In the genomic region with DNA sequence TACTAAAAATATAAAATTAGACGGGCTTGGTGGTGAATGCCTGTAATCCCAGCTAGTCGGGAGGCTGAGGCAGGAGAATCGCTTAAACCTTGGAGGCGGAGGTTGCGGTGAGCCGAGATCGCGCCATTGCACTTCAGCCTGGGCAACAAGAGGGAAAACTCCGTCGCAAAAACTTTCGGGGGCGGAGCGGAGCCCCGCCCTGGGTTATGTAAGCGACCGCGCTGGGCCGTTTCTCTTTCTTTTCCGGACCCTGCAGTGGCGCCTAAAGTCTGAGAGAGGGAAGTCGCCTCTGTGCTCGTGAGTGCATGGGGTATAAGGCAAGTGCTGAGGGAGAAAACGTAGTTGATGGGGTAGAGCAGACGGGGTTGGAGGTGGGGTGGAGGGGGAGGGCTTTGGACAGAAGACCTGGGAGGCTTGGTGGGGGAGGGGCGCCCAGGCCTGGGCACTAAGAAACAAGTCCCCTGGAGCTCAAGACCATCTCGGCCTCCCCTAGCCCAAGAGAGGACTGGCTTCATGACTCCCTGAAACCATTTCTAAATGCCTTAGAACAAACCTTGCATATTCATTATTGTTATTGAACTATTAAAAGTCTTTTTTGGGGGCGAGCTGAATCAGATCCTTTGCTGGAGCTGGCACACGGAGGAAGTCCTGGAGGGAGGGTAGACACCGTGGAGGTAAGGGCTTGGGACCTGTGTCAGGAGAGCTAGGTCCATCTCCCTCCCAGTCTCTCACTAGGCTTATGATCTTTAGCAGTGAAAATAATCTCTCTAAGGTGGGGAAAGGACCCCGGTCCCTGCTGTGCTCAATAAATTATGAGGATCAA, we compare ENCODE assay signal across 1 cellular context.
TF ChIP-seq lines count a peak whose summit lies in the region.

No MANE protein-coding gene starts in this region.

TF ChIP-seq in K562, 482 proteins besides CTCF, POLR2A, EP300 and RAD21 (continued from another document and continues in another):
- TF ChIP-seq, protein P1, sequence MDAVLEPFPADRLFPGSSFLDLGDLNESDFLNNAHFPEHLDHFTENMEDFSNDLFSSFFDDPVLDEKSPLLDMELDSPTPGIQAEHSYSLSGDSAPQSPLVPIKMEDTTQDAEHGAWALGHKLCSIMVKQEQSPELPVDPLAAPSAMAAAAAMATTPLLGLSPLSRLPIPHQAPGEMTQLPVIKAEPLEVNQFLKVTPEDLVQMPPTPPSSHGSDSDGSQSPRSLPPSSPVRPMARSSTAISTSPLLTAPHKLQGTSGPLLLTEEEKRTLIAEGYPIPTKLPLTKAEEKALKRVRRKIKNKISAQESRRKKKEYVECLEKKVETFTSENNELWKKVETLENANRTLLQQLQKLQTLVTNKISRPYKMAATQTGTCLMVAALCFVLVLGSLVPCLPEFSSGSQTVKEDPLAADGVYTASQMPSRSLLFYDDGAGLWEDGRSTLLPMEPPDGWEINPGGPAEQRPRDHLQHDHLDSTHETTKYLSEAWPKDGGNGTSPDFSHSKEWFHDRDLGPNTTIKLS (IDR thresholded peaks at IDR 0.05; ENCODE audit: borderline replicate concordance, low read depth) = no peak
- TF ChIP-seq, protein P2, sequence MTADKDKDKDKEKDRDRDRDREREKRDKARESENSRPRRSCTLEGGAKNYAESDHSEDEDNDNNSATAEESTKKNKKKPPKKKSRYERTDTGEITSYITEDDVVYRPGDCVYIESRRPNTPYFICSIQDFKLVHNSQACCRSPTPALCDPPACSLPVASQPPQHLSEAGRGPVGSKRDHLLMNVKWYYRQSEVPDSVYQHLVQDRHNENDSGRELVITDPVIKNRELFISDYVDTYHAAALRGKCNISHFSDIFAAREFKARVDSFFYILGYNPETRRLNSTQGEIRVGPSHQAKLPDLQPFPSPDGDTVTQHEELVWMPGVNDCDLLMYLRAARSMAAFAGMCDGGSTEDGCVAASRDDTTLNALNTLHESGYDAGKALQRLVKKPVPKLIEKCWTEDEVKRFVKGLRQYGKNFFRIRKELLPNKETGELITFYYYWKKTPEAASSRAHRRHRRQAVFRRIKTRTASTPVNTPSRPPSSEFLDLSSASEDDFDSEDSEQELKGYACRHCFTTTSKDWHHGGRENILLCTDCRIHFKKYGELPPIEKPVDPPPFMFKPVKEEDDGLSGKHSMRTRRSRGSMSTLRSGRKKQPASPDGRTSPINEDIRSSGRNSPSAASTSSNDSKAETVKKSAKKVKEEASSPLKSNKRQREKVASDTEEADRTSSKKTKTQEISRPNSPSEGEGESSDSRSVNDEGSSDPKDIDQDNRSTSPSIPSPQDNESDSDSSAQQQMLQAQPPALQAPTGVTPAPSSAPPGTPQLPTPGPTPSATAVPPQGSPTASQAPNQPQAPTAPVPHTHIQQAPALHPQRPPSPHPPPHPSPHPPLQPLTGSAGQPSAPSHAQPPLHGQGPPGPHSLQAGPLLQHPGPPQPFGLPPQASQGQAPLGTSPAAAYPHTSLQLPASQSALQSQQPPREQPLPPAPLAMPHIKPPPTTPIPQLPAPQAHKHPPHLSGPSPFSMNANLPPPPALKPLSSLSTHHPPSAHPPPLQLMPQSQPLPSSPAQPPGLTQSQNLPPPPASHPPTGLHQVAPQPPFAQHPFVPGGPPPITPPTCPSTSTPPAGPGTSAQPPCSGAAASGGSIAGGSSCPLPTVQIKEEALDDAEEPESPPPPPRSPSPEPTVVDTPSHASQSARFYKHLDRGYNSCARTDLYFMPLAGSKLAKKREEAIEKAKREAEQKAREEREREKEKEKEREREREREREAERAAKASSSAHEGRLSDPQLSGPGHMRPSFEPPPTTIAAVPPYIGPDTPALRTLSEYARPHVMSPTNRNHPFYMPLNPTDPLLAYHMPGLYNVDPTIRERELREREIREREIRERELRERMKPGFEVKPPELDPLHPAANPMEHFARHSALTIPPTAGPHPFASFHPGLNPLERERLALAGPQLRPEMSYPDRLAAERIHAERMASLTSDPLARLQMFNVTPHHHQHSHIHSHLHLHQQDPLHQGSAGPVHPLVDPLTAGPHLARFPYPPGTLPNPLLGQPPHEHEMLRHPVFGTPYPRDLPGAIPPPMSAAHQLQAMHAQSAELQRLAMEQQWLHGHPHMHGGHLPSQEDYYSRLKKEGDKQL (CRISPR knock-in tag; IDR thresholded peaks at IDR 0.05; ENCODE audit: borderline replicate concordance) = no peak
- TF ChIP-seq ZSCAN32 (CRISPR knock-in tag; IDR thresholded peaks at IDR 0.05) = no peak
- TF ChIP-seq BACH1 (tag; IDR thresholded peaks at IDR 0.05) = no peak
- no peak for TF ChIP-seq NFIC (IDR thresholded peaks at IDR 0.05)
- no peak for TF ChIP-seq CEBPG (CRISPR knock-in tag; IDR thresholded peaks at IDR 0.05)
- TF ChIP-seq CEBPG (tag; conservative IDR thresholded peaks at IDR 0.05 in 1 of 2, IDR thresholded peaks at IDR 0.05 in 1 of 2) = peak; percentile 48 to 52; a peak in 3 of 4 replicates
- TF ChIP-seq, protein P3, sequence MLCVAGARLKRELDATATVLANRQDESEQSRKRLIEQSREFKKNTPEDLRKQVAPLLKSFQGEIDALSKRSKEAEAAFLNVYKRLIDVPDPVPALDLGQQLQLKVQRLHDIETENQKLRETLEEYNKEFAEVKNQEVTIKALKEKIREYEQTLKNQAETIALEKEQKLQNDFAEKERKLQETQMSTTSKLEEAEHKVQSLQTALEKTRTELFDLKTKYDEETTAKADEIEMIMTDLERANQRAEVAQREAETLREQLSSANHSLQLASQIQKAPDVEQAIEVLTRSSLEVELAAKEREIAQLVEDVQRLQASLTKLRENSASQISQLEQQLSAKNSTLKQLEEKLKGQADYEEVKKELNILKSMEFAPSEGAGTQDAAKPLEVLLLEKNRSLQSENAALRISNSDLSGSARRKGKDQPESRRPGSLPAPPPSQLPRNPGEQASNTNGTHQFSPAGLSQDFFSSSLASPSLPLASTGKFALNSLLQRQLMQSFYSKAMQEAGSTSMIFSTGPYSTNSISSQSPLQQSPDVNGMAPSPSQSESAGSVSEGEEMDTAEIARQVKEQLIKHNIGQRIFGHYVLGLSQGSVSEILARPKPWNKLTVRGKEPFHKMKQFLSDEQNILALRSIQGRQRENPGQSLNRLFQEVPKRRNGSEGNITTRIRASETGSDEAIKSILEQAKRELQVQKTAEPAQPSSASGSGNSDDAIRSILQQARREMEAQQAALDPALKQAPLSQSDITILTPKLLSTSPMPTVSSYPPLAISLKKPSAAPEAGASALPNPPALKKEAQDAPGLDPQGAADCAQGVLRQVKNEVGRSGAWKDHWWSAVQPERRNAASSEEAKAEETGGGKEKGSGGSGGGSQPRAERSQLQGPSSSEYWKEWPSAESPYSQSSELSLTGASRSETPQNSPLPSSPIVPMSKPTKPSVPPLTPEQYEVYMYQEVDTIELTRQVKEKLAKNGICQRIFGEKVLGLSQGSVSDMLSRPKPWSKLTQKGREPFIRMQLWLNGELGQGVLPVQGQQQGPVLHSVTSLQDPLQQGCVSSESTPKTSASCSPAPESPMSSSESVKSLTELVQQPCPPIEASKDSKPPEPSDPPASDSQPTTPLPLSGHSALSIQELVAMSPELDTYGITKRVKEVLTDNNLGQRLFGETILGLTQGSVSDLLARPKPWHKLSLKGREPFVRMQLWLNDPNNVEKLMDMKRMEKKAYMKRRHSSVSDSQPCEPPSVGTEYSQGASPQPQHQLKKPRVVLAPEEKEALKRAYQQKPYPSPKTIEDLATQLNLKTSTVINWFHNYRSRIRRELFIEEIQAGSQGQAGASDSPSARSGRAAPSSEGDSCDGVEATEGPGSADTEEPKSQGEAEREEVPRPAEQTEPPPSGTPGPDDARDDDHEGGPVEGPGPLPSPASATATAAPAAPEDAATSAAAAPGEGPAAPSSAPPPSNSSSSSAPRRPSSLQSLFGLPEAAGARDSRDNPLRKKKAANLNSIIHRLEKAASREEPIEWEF (CRISPR knock-in tag; IDR thresholded peaks at IDR 0.05) = no peak
- TF ChIP-seq TOE1 (IDR thresholded peaks at IDR 0.05; ENCODE audit: borderline replicate concordance) = no peak
- TF ChIP-seq TOE1 (CRISPR knock-in tag; IDR thresholded peaks at IDR 0.05; ENCODE audit: borderline replicate concordance, low read depth) = no peak
- TF ChIP-seq, protein P4, sequence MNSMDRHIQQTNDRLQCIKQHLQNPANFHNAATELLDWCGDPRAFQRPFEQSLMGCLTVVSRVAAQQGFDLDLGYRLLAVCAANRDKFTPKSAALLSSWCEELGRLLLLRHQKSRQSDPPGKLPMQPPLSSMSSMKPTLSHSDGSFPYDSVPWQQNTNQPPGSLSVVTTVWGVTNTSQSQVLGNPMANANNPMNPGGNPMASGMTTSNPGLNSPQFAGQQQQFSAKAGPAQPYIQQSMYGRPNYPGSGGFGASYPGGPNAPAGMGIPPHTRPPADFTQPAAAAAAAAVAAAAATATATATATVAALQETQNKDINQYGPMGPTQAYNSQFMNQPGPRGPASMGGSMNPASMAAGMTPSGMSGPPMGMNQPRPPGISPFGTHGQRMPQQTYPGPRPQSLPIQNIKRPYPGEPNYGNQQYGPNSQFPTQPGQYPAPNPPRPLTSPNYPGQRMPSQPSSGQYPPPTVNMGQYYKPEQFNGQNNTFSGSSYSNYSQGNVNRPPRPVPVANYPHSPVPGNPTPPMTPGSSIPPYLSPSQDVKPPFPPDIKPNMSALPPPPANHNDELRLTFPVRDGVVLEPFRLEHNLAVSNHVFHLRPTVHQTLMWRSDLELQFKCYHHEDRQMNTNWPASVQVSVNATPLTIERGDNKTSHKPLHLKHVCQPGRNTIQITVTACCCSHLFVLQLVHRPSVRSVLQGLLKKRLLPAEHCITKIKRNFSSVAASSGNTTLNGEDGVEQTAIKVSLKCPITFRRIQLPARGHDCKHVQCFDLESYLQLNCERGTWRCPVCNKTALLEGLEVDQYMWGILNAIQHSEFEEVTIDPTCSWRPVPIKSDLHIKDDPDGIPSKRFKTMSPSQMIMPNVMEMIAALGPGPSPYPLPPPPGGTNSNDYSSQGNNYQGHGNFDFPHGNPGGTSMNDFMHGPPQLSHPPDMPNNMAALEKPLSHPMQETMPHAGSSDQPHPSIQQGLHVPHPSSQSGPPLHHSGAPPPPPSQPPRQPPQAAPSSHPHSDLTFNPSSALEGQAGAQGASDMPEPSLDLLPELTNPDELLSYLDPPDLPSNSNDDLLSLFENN (IDR thresholded peaks at IDR 0.05; ENCODE audit: low read depth in 2 of 2, low read length in 2 of 2) = peak in 1 of 2 experiments; percentile 30; a peak in 1 of 4 replicates
- no peak for TF ChIP-seq ZNF12 (CRISPR knock-in tag; IDR thresholded peaks at IDR 0.05)
- no peak for TF ChIP-seq ZNF707 (CRISPR knock-in tag; conservative IDR thresholded peaks at IDR 0.05)
- TF ChIP-seq, protein P5, sequence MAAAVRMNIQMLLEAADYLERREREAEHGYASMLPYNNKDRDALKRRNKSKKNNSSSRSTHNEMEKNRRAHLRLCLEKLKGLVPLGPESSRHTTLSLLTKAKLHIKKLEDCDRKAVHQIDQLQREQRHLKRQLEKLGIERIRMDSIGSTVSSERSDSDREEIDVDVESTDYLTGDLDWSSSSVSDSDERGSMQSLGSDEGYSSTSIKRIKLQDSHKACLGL (CRISPR knock-in tag; IDR thresholded peaks at IDR 0.05; ENCODE audit: borderline replicate concordance, poor library complexity, severe bottlenecking) = no peak
- TF ChIP-seq, protein P6, sequence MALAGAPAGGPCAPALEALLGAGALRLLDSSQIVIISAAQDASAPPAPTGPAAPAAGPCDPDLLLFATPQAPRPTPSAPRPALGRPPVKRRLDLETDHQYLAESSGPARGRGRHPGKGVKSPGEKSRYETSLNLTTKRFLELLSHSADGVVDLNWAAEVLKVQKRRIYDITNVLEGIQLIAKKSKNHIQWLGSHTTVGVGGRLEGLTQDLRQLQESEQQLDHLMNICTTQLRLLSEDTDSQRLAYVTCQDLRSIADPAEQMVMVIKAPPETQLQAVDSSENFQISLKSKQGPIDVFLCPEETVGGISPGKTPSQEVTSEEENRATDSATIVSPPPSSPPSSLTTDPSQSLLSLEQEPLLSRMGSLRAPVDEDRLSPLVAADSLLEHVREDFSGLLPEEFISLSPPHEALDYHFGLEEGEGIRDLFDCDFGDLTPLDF (CRISPR knock-in tag; IDR thresholded peaks at IDR 0.05) = no peak
- no peak for TF ChIP-seq ZNF57 (CRISPR knock-in tag; IDR thresholded peaks at IDR 0.05)
- TF ChIP-seq, protein P7, sequence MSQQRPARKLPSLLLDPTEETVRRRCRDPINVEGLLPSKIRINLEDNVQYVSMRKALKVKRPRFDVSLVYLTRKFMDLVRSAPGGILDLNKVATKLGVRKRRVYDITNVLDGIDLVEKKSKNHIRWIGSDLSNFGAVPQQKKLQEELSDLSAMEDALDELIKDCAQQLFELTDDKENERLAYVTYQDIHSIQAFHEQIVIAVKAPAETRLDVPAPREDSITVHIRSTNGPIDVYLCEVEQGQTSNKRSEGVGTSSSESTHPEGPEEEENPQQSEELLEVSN (IDR thresholded peaks at IDR 0.05; ENCODE audit: borderline replicate concordance in 1 of 2, extremely low read depth in 1 of 2, insufficient read depth in 1 of 2, insufficient read length in 1 of 2, low read depth in 1 of 2, low read length in 1 of 2, poor library complexity in 1 of 2, severe bottlenecking in 1 of 2) = peak in 1 of 2 experiments; percentile 67
- TF ChIP-seq GTF2F1 (IDR thresholded peaks at IDR 0.05; ENCODE audit: low read depth, low read length) = 0 out of 2 replicates have a peak, but pooled peaks have one; percentile 16
- no peak; the same call in 1 of the 2 replicates for TF ChIP-seq LEF1 (IDR thresholded peaks at IDR 0.05)
- 0 out of 2 replicates have a peak, but pooled peaks have one; percentile 20 for TF ChIP-seq NCOA1 (IDR thresholded peaks at IDR 0.05; ENCODE audit: low read depth)
- no peak for TF ChIP-seq ZNF507 (tag; conservative IDR thresholded peaks at IDR 0.05)
- TF ChIP-seq PHB (CRISPR knock-in tag; IDR thresholded peaks at IDR 0.05) = no peak
- TF ChIP-seq, protein P8, sequence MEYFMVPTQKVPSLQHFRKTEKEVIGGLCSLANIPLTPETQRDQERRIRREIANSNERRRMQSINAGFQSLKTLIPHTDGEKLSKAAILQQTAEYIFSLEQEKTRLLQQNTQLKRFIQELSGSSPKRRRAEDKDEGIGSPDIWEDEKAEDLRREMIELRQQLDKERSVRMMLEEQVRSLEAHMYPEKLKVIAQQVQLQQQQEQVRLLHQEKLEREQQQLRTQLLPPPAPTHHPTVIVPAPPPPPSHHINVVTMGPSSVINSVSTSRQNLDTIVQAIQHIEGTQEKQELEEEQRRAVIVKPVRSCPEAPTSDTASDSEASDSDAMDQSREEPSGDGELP (CRISPR knock-in tag; IDR thresholded peaks at IDR 0.05; ENCODE audit: borderline replicate concordance) = peak; percentile 2; the same call in 1 of the 2 replicates
